Comparison of ENCODE assay signal across 8 cellular contexts in genomic region chr9:6414291-6414690, GRCh38. TPM values are rescaled to one million over a fixed set of nuclear protein-coding genes. Genes with fewer than 3 reads are reported as not detected.
DNase-seq lines count a peak whose midpoint lies in the region; ATAC-seq and TF ChIP-seq lines count a peak whose summit lies in the region.

No MANE protein-coding gene starts in this region.

- H3K36me3 ChIP-seq in BLaER1: peaks cover 25% of the 10 kb centered on the region
- H3K36me3 ChIP-seq in hepatocyte (replicated peaks; ENCODE audit: insufficient read depth, low read depth): no peaks in the 10 kb centered on the region
- H3K36me3 ChIP-seq in skeletal muscle satellite cell (ENCODE audit: insufficient read depth, low read length): peaks cover 18% of the 10 kb centered on the region

- H3K4me2 ChIP-seq in BLaER1 (peak overlapping the region; percentile 95), hepatocyte (peak overlapping the region; percentile 84), skeletal muscle satellite cell (ENCODE audit: low read length) (peak overlapping the region; percentile 81)

- ATAC-seq in GM18498 (IDR thresholded peaks at IDR 0.05; ENCODE audit: unreplicated experiment) (no peak), GM21360 (IDR thresholded peaks at IDR 0.05; ENCODE audit: unreplicated experiment) (no peak)

- H3K27ac Mint-ChIP-seq in activated T-helper 1 cell treated with anti-CD3 and anti-CD28 coated beads, Interleukin-12 subunit alpha, Interleukin-12 subunit beta, Interleukin-2, Interleukin-4 antibody, amounts not matched to agents 30 ng/mL and 10 ng/mL and 1 ng/mL, durations not matched to agents 14 hours and 24 hours and 36 hours: peak overlapping the region; percentile 85

- H3K9me3 Mint-ChIP-seq in activated T-helper 1 cell treated with anti-CD3 and anti-CD28 coated beads, Interleukin-12 subunit alpha, Interleukin-12 subunit beta, Interleukin-2, Interleukin-4 antibody, amounts not matched to agents 30 ng/mL and 10 ng/mL and 1 ng/mL, durations not matched to agents 14 hours and 24 hours and 36 hours: no peaks in the 10 kb centered on the region

- no peaks in the 10 kb centered on the region for H3K27me3 ChIP-seq in BLaER1
- H3K27me3 ChIP-seq in hepatocyte: no peaks in the 10 kb centered on the region
- H3K27me3 ChIP-seq in skeletal muscle satellite cell (ENCODE audit: control insufficient read depth, insufficient read depth, low read length): peaks cover 3% of the 10 kb centered on the region

- H3K27me3 Mint-ChIP-seq in activated T-helper 1 cell treated with anti-CD3 and anti-CD28 coated beads, Interleukin-12 subunit alpha, Interleukin-12 subunit beta, Interleukin-2, Interleukin-4 antibody, amounts not matched to agents 30 ng/mL and 10 ng/mL and 1 ng/mL, durations not matched to agents 14 hours and 24 hours and 36 hours (ENCODE audit: insufficient read depth): no peaks in the 10 kb centered on the region

- peaks cover 18% of the 10 kb centered on the region for H3K36me3 Mint-ChIP-seq in activated T-helper 1 cell treated with anti-CD3 and anti-CD28 coated beads, Interleukin-12 subunit alpha, Interleukin-12 subunit beta, Interleukin-2, Interleukin-4 antibody, amounts not matched to agents 30 ng/mL and 10 ng/mL and 1 ng/mL, durations not matched to agents 14 hours and 24 hours and 36 hours (ENCODE audit: low read depth)

- H3K27ac ChIP-seq in BLaER1 (peak overlapping the region; percentile 100), hepatocyte (peak overlapping the region; percentile 54)

- H4K20me1 ChIP-seq in BLaER1 (peaks cover 59% of the 10 kb centered on the region), hepatocyte (ENCODE audit: insufficient read depth, poor library complexity, severe bottlenecking) (peaks cover 44% of the 10 kb centered on the region)

- H2AFZ ChIP-seq in hepatocyte: peak overlapping the region; percentile 73

- intact Hi-C loops in activated T-helper 1 cell treated with anti-CD3 and anti-CD28 coated beads, Interleukin-12 subunit alpha, Interleukin-12 subunit beta, Interleukin-2, Interleukin-4 antibody, amounts not matched to agents 30 ng/mL and 10 ng/mL and 1 ng/mL, durations not matched to agents 14 hours and 24 hours and 36 hours (cut with micrococcal nuclease): loop anchor here (1.0 to 10.0 kb wide), 4 partner anchors 8 to 1429 kb away; partner anchors contain the start of gene JAK2

- H3K9me3 ChIP-seq in BLaER1 (no peaks in the 10 kb centered on the region), hepatocyte (ENCODE audit: low read depth) (no peaks in the 10 kb centered on the region), skeletal muscle satellite cell (replicated peaks; ENCODE audit: low read length) (no peaks in the 10 kb centered on the region)

- H3K4me1 ChIP-seq in BLaER1: peaks cover 70% of the 10 kb centered on the region
- H3K4me1 ChIP-seq in hepatocyte (ENCODE audit: insufficient read depth): peaks cover 11% of the 10 kb centered on the region
- H3K4me1 ChIP-seq in skeletal muscle satellite cell (ENCODE audit: control insufficient read depth, insufficient read depth, low read length): peaks cover 45% of the 10 kb centered on the region

- no peaks in the 10 kb centered on the region for H3K9me2 ChIP-seq in hepatocyte (replicated peaks; ENCODE audit: insufficient read depth)

- H3K4me3 Mint-ChIP-seq in activated T-helper 1 cell treated with anti-CD3 and anti-CD28 coated beads, Interleukin-12 subunit alpha, Interleukin-12 subunit beta, Interleukin-2, Interleukin-4 antibody, amounts not matched to agents 30 ng/mL and 10 ng/mL and 1 ng/mL, durations not matched to agents 14 hours and 24 hours and 36 hours: peak overlapping the region; percentile 89

- peaks cover 43% of the 10 kb centered on the region for H3K4me1 Mint-ChIP-seq in activated T-helper 1 cell treated with anti-CD3 and anti-CD28 coated beads, Interleukin-12 subunit alpha, Interleukin-12 subunit beta, Interleukin-2, Interleukin-4 antibody, amounts not matched to agents 30 ng/mL and 10 ng/mL and 1 ng/mL, durations not matched to agents 14 hours and 24 hours and 36 hours (ENCODE audit: low read depth)

- TF ChIP-seq CTCF in HFF-Myc (IDR thresholded peaks at IDR 0.05; ENCODE audit: low read depth, low read length, missing control alignments): no peak
- TF ChIP-seq CTCF in hepatocyte (IDR thresholded peaks at IDR 0.05; ENCODE audit: poor library complexity): no peak

- H3K9ac ChIP-seq in BLaER1 (peak overlapping the region; percentile 100), skeletal muscle satellite cell (ENCODE audit: low read depth, low read length) (peak overlapping the region; percentile 98)

- peaks cover 58% of the 10 kb centered on the region for H3K79me2 ChIP-seq in hepatocyte

- 0% methylated on average over 10 of the region's 10 CpGs for WGBS in hepatocyte (ENCODE audit: low lambda C conversion rate, missing lambda C conversion rate)

- H3K4me3 ChIP-seq in BLaER1 (peak overlapping the region; percentile 100), HFF-Myc (replicated peaks; ENCODE audit: low read depth, low read length) (peak overlapping the region; percentile 60), hepatocyte (peak overlapping the region; percentile 44), skeletal muscle satellite cell (ENCODE audit: low read length) (peak overlapping the region; percentile 99)

- no peak for DNase-seq in HFF-Myc (ENCODE audit: extremely low read depth, low read depth)
- no peak for DNase-seq in activated T-helper 1 cell treated with anti-CD3 and anti-CD28 coated beads, Interleukin-12 subunit alpha, Interleukin-12 subunit beta, Interleukin-2, Interleukin-4 antibody, amounts not matched to agents 30 ng/mL and 10 ng/mL and 1 ng/mL, durations not matched to agents 14 hours and 24 hours and 36 hours (ENCODE audit: low spot score)
- peak; percentile 39 for DNase-seq in hepatocyte (ENCODE audit: low spot score)
- DNase-seq in COR-L47 (lab: John Stamatoyannopoulos, UW): no peak

RNA-seq across cellular contexts. Expression of gene UHRF2, which starts 1.3 kb away (rescaled TPM):
- total RNA-seq in activated T-helper 1 cell treated with anti-CD3 and anti-CD28 coated beads, Interleukin-12 subunit alpha, Interleukin-12 subunit beta, Interleukin-2, Interleukin-4 antibody, amounts not matched to agents 30 ng/mL and 10 ng/mL and 1 ng/mL, durations not matched to agents 14 hours and 24 hours and 36 hours: 73.0 and 77.3 TPM in 2 replicates
- 40.6 and 42.9 TPM in 2 replicates for total RNA-seq in hepatocyte
- polyA plus RNA-seq in hepatocyte: 16.6 TPM in 2 replicates
- 60.5 and 62.9 TPM in 2 replicates for total RNA-seq in skeletal muscle satellite cell (2012; rRNA removed)

Comparison
In these comparisons a context has a peak if more than half of its experiments do, and no peak if none do; other contexts are left out.
1. H3K4me3 ChIP-seq: peak in every context shown above with its lines; median percentile 100 in BLaER1; 99 in skeletal muscle satellite cell; 60 in HFF-Myc; 44 in hepatocyte.